In the genomic region with DNA sequence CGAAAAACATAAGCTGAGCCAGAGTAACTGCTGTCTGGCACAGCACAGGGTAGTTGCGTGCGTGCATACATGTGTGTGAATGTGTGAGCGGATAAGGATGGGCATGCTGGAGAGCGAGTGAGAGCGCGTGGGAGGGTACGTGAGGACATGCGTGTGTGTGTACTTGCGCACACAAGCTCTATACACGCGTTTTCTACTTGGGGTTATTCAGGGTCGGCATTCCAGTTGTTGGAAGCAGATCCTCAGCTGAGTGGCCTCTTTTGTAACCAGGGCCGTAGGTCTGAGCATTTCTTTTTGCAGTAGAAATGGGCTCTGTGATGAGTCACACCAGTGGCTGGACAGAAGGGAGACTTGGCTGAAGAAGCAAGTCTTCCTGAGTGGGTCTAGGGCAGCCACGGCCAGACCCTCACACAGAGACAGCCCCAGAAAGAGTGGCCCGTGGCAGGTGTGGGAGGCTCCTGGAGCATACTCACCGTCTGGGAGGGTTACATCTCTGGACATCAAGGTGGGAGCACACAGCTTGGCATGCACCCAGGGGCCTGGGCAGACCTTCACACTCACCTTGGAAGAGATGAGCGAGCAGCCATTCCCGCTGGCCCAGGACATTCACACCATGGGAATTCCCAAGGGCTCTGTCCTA, we compare ENCODE assay signal across 8 cellular contexts.
A peak's percentile ranks its signal among the peaks of the same experiment; 100 is the strongest.
DNase-seq lines count a peak whose midpoint lies in the region; ATAC-seq, FAIRE-seq and TF ChIP-seq lines count a peak whose summit lies in the region.

No MANE protein-coding gene starts in this region.

- CTCF ChIA-PET in MCF 10A (lab: Yijun Ruan, JAX), result interaction anchor here (0.7 to 14.1 kb wide), 10 partner anchors 9 to 191 kb away, joined by 3 to 186 read pairs (median 8); no protein-coding TSS in a partner anchor

- peak; percentile 49 to 75 for ATAC-seq in lower lobe of right lung

- H3K4me3 Mint-ChIP-seq in MCF 10A (ENCODE audit: unreplicated experiment), result peak overlapping the region; percentile 55

- no peaks in the 10 kb centered on the region for H3K36me3 ChIP-seq in lower lobe of right lung
- no peaks in the 10 kb centered on the region for H3K36me3 ChIP-seq in transverse colon

- FAIRE-seq in HTR-8/SVneo (lab: Jason Lieb, UNC), result peak; percentile 94

- H3K4me1 ChIP-seq in lower lobe of right lung (peaks cover 32% of the 10 kb centered on the region), transverse colon (peaks cover 19 to 43% (median 22%) of the 10 kb centered on the region in 4 donors)

- in situ Hi-C loops in transverse colon (cut with MboI; ENCODE audit: low pct_ligation_motif_present in 1 of 4, low pct_unique_long_range_greater_than_20kb in 1 of 4, low sequenced_read_pairs in 3 of 4), result loop anchor here in 1 of 4 donors (25.0 kb wide), 1 partner anchor 408 kb away; a partner anchor contains a TSS

- no peaks in the 10 kb centered on the region for H3K9me3 Mint-ChIP-seq in MCF 10A (ENCODE audit: unreplicated experiment)

- no peak for TF ChIP-seq POLR2A in transverse colon (IDR thresholded peaks at IDR 0.05)

- H3K4me1 Mint-ChIP-seq in MCF 10A (ENCODE audit: insufficient read depth, unreplicated experiment), result peaks cover 29% of the 10 kb centered on the region

- no TSS peak for BruUV-seq in MCF 10A (replicated peaks; lab: Mats Ljungman, UMichigan)

- peak; percentile 77 for TF ChIP-seq EP300 in transverse colon (IDR thresholded peaks at IDR 0.05; ENCODE audit: low read depth)

- DNase-seq in HTR-8/SVneo (ENCODE audit: insufficient read length, low spot score), result peak; percentile 73
- DNase-seq in MCF 10A (ENCODE audit: unreplicated experiment), result peak; percentile 78
- DNase-seq in lower lobe of right lung, result no peak
- DNase-seq in transverse colon, result peak; percentile 32
- DNase-seq in Ammon's horn (ENCODE audit: low spot score), result no peak
- no peak for DNase-seq in NCI-H2107 treated with DMSO at 0.1 percent for 48 hours (lab: John Stamatoyannopoulos, UW; ENCODE audit: unreplicated experiment)
- no peak for DNase-seq in inferior parietal cortex (ENCODE audit: extremely low spot score)
- no peak for DNase-seq in cerebellum (ENCODE audit: low spot score)

- TF ChIP-seq CTCF in MCF 10A (IDR thresholded peaks at IDR 0.05; ENCODE audit: unreplicated experiment), result no peak
- TF ChIP-seq CTCF in lower lobe of right lung (IDR thresholded peaks at IDR 0.05), result no peak
- TF ChIP-seq CTCF in transverse colon (IDR thresholded peaks at IDR 0.05), result no peak

- peak overlapping the region; percentile 81 for H3K27ac ChIP-seq in lower lobe of right lung
- peak overlapping the region; percentile 71 to 89 (median 84) for H3K27ac ChIP-seq in transverse colon

- H3K27me3 ChIP-seq in lower lobe of right lung (ENCODE audit: low read depth) (no peaks in the 10 kb centered on the region), transverse colon (no peaks in the 10 kb centered on the region)

- WGBS in transverse colon (ENCODE audit: low coverage in 1 of 2), 2 donors, result 65 to 77% methylated on average over 4 to 19 of the region's 19 CpGs

- peak overlapping the region; percentile 57 for H3K27ac Mint-ChIP-seq in MCF 10A (ENCODE audit: low read depth, unreplicated experiment)

- H3K36me3 Mint-ChIP-seq in MCF 10A (ENCODE audit: insufficient read depth, unreplicated experiment), result peaks cover 5% of the 10 kb centered on the region

- intact Hi-C loops in MCF 10A (cut with micrococcal nuclease), result no loop called here
- intact Hi-C loops in lower lobe of right lung (cut with DNase I), result no loop called here
- intact Hi-C loops in transverse colon (cut with DNase I; ENCODE audit: low total_unique reads), result no loop called here

- H3K9me3 ChIP-seq in lower lobe of right lung (no peaks in the 10 kb centered on the region), transverse colon (no peaks in the 10 kb centered on the region)

- POLR2A ChIA-PET in MCF 10A (lab: Yijun Ruan, JAX), result interaction anchor here (0.6 to 4.3 kb wide), 13 partner anchors 15 to 533 kb away, joined by 3 to 28 read pairs (median 6); a partner anchor contains a TSS

- H3K4me3 ChIP-seq in lower lobe of right lung, result no peak overlapping the region
- H3K4me3 ChIP-seq in transverse colon, result no peak overlapping the region

- H3K27me3 Mint-ChIP-seq in MCF 10A (ENCODE audit: insufficient read depth, unreplicated experiment), result no peaks in the 10 kb centered on the region

Comparison
In these comparisons a context has a peak if more than half of its experiments do, and no peak if none do; other contexts are left out.
1. DNase-seq: peak in HTR-8/SVneo (single experiment), MCF 10A (single experiment) and transverse colon (single experiment); none in lower lobe of right lung (single experiment), Ammon's horn (single experiment), NCI-H2107 treated with DMSO at 0.1 percent for 48 hours (single experiment), inferior parietal cortex (single experiment) and cerebellum (single experiment).